1 cellular context compared by ENCODE assay signal in genomic region chr5:138650999-138651766, GRCh38.
TF ChIP-seq lines count a peak whose summit lies in the region.

No MANE protein-coding gene starts in this region.

TF ChIP-seq in WTC11, 78 proteins besides CTCF, POLR2A, EP300 and RAD21 (continued from another document):
- TF ChIP-seq ZNF396 (CRISPR knock-in tag; IDR thresholded peaks at IDR 0.05; ENCODE audit: borderline replicate concordance) (no peak), NFATC4 (CRISPR knock-in tag; IDR thresholded peaks at IDR 0.05) (no peak)
